9 cellular contexts compared by ENCODE assay signal in genomic region chr9:10612649-10613398, GRCh38. TPM values are rescaled to one million over a fixed set of nuclear protein-coding genes. Genes with fewer than 3 reads are reported as not detected.
DNase-seq lines count a peak whose midpoint lies in the region; ATAC-seq, FAIRE-seq and TF ChIP-seq lines count a peak whose summit lies in the region.
"Had no signal": no experiment of that assay in that cellular context is flagged by ENCODE, and none has a peak within 500 bp of the region (broad histone marks: within the 10 kb centered on the region; RNA-seq: fewer than 3 reads in every experiment).

Gene PTPRD (minus strand): TSS chr9:10613002.

- no peaks in the 10 kb centered on the region for H4K20me1 ChIP-seq in keratinocyte (ENCODE audit: control insufficient read depth, extremely low read depth, insufficient read depth, low read length)

- H3K9ac ChIP-seq in keratinocyte (ENCODE audit: control insufficient read depth, extremely low read depth, insufficient read depth, low read length): peak within 1 kb of the TSS; percentile 67

- intact Hi-C loops in breast epithelium (cut with DNase I; ENCODE audit: low total_unique reads): no loop called here

- no peak for FAIRE-seq in keratinocyte (lab: Jason Lieb, UNC)
- no peak for FAIRE-seq in small intestine (lab: Jason Lieb, UNC)
- FAIRE-seq: TTC549 had no signal

- H3K27me3 ChIP-seq in breast epithelium: peaks cover 2 to 62% of the 10 kb centered on the region in 2 donors
- peaks cover 21% of the 10 kb centered on the region for H3K27me3 ChIP-seq in keratinocyte (ENCODE audit: control insufficient read depth, extremely low read depth, insufficient read depth, low read length)
- peaks cover 4 to 18% of the 10 kb centered on the region in 2 donors for H3K27me3 ChIP-seq in small intestine (ENCODE audit: control insufficient read depth in 2 of 2, insufficient read depth in 2 of 2, low read length in 2 of 2)

- H3K4me1 ChIP-seq in breast epithelium (no peaks in the 10 kb centered on the region), keratinocyte (ENCODE audit: control insufficient read depth, extremely low read depth, insufficient read depth, low read length) (peaks cover 3% of the 10 kb centered on the region), small intestine (ENCODE audit: control insufficient read depth in 2 of 2, insufficient read depth in 1 of 2, low read depth in 1 of 2, low read length in 1 of 2) (no peaks in the 10 kb centered on the region)

- H3K79me2 ChIP-seq in keratinocyte (ENCODE audit: control insufficient read depth, insufficient read depth, low read length): no peaks in the 10 kb centered on the region

- H3K27ac ChIP-seq in breast epithelium (no peak within 1 kb of the TSS), keratinocyte (ENCODE audit: control insufficient read depth, insufficient read depth, low read length) (no peak within 1 kb of the TSS), small intestine (ENCODE audit: low read depth in 1 of 2, low read length in 1 of 2) (no peak within 1 kb of the TSS)

- TF ChIP-seq CTCF in breast epithelium (IDR thresholded peaks at IDR 0.05) (no peak), keratinocyte (optimal IDR thresholded peaks at IDR 0.05 in 1 of 3, IDR thresholded peaks at IDR 0.05 in 1 of 3, conservative IDR thresholded peaks at IDR 0.05 in 1 of 3; ENCODE audit: extremely low read depth in 1 of 3, insufficient read depth in 2 of 3, low read length in 3 of 3) (peak in 2 of 3 experiments; percentile 43 to 63)

- peak within 1 kb of the TSS; percentile 83 for H2AFZ ChIP-seq in keratinocyte (ENCODE audit: control insufficient read depth, low read length)

- H3K9me3 ChIP-seq in breast epithelium (no peaks in the 10 kb centered on the region), keratinocyte (ENCODE audit: control insufficient read depth, low read depth, low read length) (no peaks in the 10 kb centered on the region), small intestine (ENCODE audit: control insufficient read depth, low read depth) (no peaks in the 10 kb centered on the region)

- dilution Hi-C loops in keratinocyte (cut with MboI; ENCODE audit: extremely low pct_ligation_motif_present, low sequenced_read_pairs): no loop called here

- DNase-seq in D341Med (ENCODE audit: low spot score) (peak; percentile 88), NCI-H69 (lab: John Stamatoyannopoulos, UW) (peak; percentile 92), breast epithelium (ENCODE audit: low spot score in 2 of 2) (peak in 1 of 2 donors; percentile 54), keratinocyte (ENCODE audit: low read depth, low spot score) (no peak), small intestine (peak; percentile 42), RKO (ENCODE audit: low spot score) (no peak)

- no peaks in the 10 kb centered on the region for H3K36me3 ChIP-seq in breast epithelium
- no peaks in the 10 kb centered on the region for H3K36me3 ChIP-seq in keratinocyte (ENCODE audit: control insufficient read depth in 2 of 2, extremely low read depth in 1 of 2, insufficient read depth in 2 of 2, low read length in 2 of 2)
- H3K36me3 ChIP-seq in small intestine (ENCODE audit: control insufficient read depth in 2 of 2, insufficient read depth in 2 of 2, low read length in 2 of 2): no peaks in the 10 kb centered on the region

- no peak for TF ChIP-seq POLR2A in breast epithelium (IDR thresholded peaks at IDR 0.05)

- WGBS in small intestine, 3 donors: 1 to 4% (median 1%) methylated on average over 34 to 86 of the region's 86 CpGs

- ATAC-seq in GM19324 (IDR thresholded peaks at IDR 0.05; ENCODE audit: low FRiP score, unreplicated experiment): peak; percentile 94
- ATAC-seq in HG03342 (IDR thresholded peaks at IDR 0.05; ENCODE audit: unreplicated experiment): peak; percentile 96

- H3K9me1 ChIP-seq in keratinocyte (ENCODE audit: control insufficient read depth, extremely low read depth, insufficient read depth, low read length): no peaks in the 10 kb centered on the region

- H3K4me2 ChIP-seq in keratinocyte (ENCODE audit: control insufficient read depth, extremely low read depth, insufficient read depth, low read depth, low read length): peak within 1 kb of the TSS; percentile 92

- H3K4me3 ChIP-seq in breast epithelium (peak within 1 kb of the TSS; percentile 19 to 70 (median 47)), keratinocyte (ENCODE audit: control insufficient read depth in 2 of 3, extremely low read depth in 1 of 3, insufficient read depth in 2 of 3, low read depth in 1 of 3, low read length in 3 of 3) (peak within 1 kb of the TSS; percentile 41 to 87 (median 76)), small intestine (ENCODE audit: low read depth in 1 of 2, low read length in 2 of 2) (peak within 1 kb of the TSS in 1 of 2 donors; percentile 29)

RNA-seq across cellular contexts. Expression of gene PTPRD, which starts in this region (rescaled TPM):
- 1 to 10 TPM; 2.9 to 5.4 (median 3.6) TPM for total RNA-seq in breast epithelium
- polyA plus RNA-seq in keratinocyte (0.10 to 0.81 TPM (median 0.14 TPM) in 3 replicates), small intestine (1 to 10 TPM; 2.1 to 5.1 (median 2.7) TPM)
- 0.30 TPM for polyA plus RNA-seq in keratinocyte (2011; ENCODE audit: low read depth)
- polyA plus RNA-seq in keratinocyte (2011; cell fraction: cytosol; rRNA removed): 0.11 and 0.30 TPM in 2 replicates
- polyA plus RNA-seq in keratinocyte (2011; cell fraction: nucleus; rRNA removed): 0.71 and 1.1 TPM in 2 replicates
- 0.25 and 0.30 TPM in 2 replicates for polyA plus RNA-seq in keratinocyte (2012; ENCODE audit: low replicate concordance)
- polyA minus RNA-seq in keratinocyte: 1.0 to 1.1 TPM in 2 of 3 replicates, not detected in the other
- 2.7 TPM for polyA minus RNA-seq in keratinocyte (2011; cell fraction: cytosol; rRNA and poly(A)+ RNA removed)
- 1.2 and 3.2 TPM in 2 replicates for polyA minus RNA-seq in keratinocyte (2011; cell fraction: nucleus; rRNA and poly(A)+ RNA removed)

Comparison
In these comparisons a context has a peak if more than half of its experiments do, and no peak if none do; other contexts are left out.
1. DNase-seq: peak in D341Med (single experiment), NCI-H69 (single experiment) and small intestine (single experiment); none in keratinocyte (single experiment) and RKO (single experiment).
2. CTCF ChIP-seq: peak in keratinocyte (2 of 3); none in breast epithelium (0 of 3).